In genomic region chr4:15234101-15234500, GRCh38 we compare ENCODE assay signal across 11 cellular contexts.
DNase-seq lines count a peak whose midpoint lies in the region; ATAC-seq and TF ChIP-seq lines count a peak whose summit lies in the region.
"Had no signal": no experiment of that assay in that cellular context is flagged by ENCODE, and none has a peak within 500 bp of the region (broad histone marks: within the 10 kb centered on the region; RNA-seq: fewer than 3 reads in every experiment).

No MANE protein-coding gene starts in this region.

- peak; percentile 58 for ATAC-seq in activated T-helper 17 cell treated with anti-CD3 and anti-CD28 coated beads, Interleukin-2, amount 50 U/mL, for 72 hours (replicated peaks)
- ATAC-seq in upper lobe of right lung = peak; percentile 33
- no peak for ATAC-seq in HG03354 (IDR thresholded peaks at IDR 0.05; ENCODE audit: poor library complexity, severe bottlenecking, unreplicated experiment)
- ATAC-seq in GM21737 (IDR thresholded peaks at IDR 0.05; ENCODE audit: unreplicated experiment) = no peak

- DNase-seq in activated naive CD4-positive, alpha-beta T cell treated with anti-CD3 and anti-CD28 coated beads for 36 hours = peak; percentile 40
- no peak for DNase-seq in activated naive CD4-positive, alpha-beta T cell treated with anti-CD3 and anti-CD28 coated beads, Interleukin-2, amount 50 U/mL, for 16 hours
- peak in 2 of 3 donors; percentile 6 to 20 for DNase-seq in immature natural killer cell
- DNase-seq in upper lobe of right lung = no peak
- DNase-seq in DMS 273 (lab: John Stamatoyannopoulos, UW; ENCODE audit: unreplicated experiment) = no peak
- DNase-seq: KG1, T-helper 9 cell had no signal

- H3K4me1 ChIP-seq in upper lobe of right lung = peaks cover 15% of the 10 kb centered on the region

- H3K4me3 ChIP-seq in upper lobe of right lung = no peak overlapping the region

- H3K9me3 Mint-ChIP-seq in activated naive CD4-positive, alpha-beta T cell treated with anti-CD3 and anti-CD28 coated beads for 36 hours = no peaks in the 10 kb centered on the region
- no peaks in the 10 kb centered on the region for H3K9me3 Mint-ChIP-seq in activated T-helper 17 cell treated with anti-CD3 and anti-CD28 coated beads, Interleukin-2, amount 50 U/mL, for 72 hours
- H3K9me3 Mint-ChIP-seq in immature natural killer cell = no peaks in the 10 kb centered on the region

- H3K27ac Mint-ChIP-seq in activated naive CD4-positive, alpha-beta T cell treated with anti-CD3 and anti-CD28 coated beads for 36 hours = peak overlapping the region; percentile 70
- peak overlapping the region; percentile 71 for H3K27ac Mint-ChIP-seq in activated T-helper 17 cell treated with anti-CD3 and anti-CD28 coated beads, Interleukin-2, amount 50 U/mL, for 72 hours
- H3K27ac Mint-ChIP-seq in immature natural killer cell = peak overlapping the region in 5 of 6 donors; percentile 38 to 85 (median 67)

- H3K4me3 Mint-ChIP-seq in activated naive CD4-positive, alpha-beta T cell treated with anti-CD3 and anti-CD28 coated beads for 36 hours = peak overlapping the region; percentile 46
- H3K4me3 Mint-ChIP-seq in activated T-helper 17 cell treated with anti-CD3 and anti-CD28 coated beads, Interleukin-2, amount 50 U/mL, for 72 hours = peak overlapping the region; percentile 74
- H3K4me3 Mint-ChIP-seq in immature natural killer cell = peak overlapping the region; percentile 56 to 76 (median 70)

- H3K27me3 Mint-ChIP-seq in activated naive CD4-positive, alpha-beta T cell treated with anti-CD3 and anti-CD28 coated beads for 36 hours (ENCODE audit: low read depth) = no peaks in the 10 kb centered on the region
- H3K27me3 Mint-ChIP-seq in activated T-helper 17 cell treated with anti-CD3 and anti-CD28 coated beads, Interleukin-2, amount 50 U/mL, for 72 hours = no peaks in the 10 kb centered on the region
- H3K27me3 Mint-ChIP-seq in immature natural killer cell (ENCODE audit: low read depth in 3 of 3) = peaks cover 0 to 4% (median 1%) of the 10 kb centered on the region in 3 donors

- H3K27ac ChIP-seq in upper lobe of right lung = no peak overlapping the region
- H3K27ac ChIP-seq: C4-2B had no signal

- CTCF ChIA-PET in activated naive CD4-positive, alpha-beta T cell treated with anti-CD3 and anti-CD28 coated beads for 36 hours (lab: Charles Lee) = interaction anchor here (1.0 to 9.6 kb wide), 6 partner anchors 9 to 418 kb away, joined by 3 to 134 read pairs (median 30); no protein-coding TSS in a partner anchor

- no peak for TF ChIP-seq CTCF in upper lobe of right lung (IDR thresholded peaks at IDR 0.05)

- no peaks in the 10 kb centered on the region for H3K36me3 ChIP-seq in upper lobe of right lung

- H3K27me3 ChIP-seq in upper lobe of right lung = no peaks in the 10 kb centered on the region

- peaks cover 27% of the 10 kb centered on the region for H3K4me1 Mint-ChIP-seq in activated naive CD4-positive, alpha-beta T cell treated with anti-CD3 and anti-CD28 coated beads for 36 hours (ENCODE audit: low read depth)
- peaks cover 24% of the 10 kb centered on the region for H3K4me1 Mint-ChIP-seq in activated T-helper 17 cell treated with anti-CD3 and anti-CD28 coated beads, Interleukin-2, amount 50 U/mL, for 72 hours
- H3K4me1 Mint-ChIP-seq in immature natural killer cell = peaks cover 32 to 35% of the 10 kb centered on the region in 2 donors

- H3K36me3 Mint-ChIP-seq in activated naive CD4-positive, alpha-beta T cell treated with anti-CD3 and anti-CD28 coated beads for 36 hours (ENCODE audit: low read depth) = no peaks in the 10 kb centered on the region
- no peaks in the 10 kb centered on the region for H3K36me3 Mint-ChIP-seq in activated T-helper 17 cell treated with anti-CD3 and anti-CD28 coated beads, Interleukin-2, amount 50 U/mL, for 72 hours (ENCODE audit: low read depth)
- no peaks in the 10 kb centered on the region for H3K36me3 Mint-ChIP-seq in immature natural killer cell

- H3K9me3 ChIP-seq in upper lobe of right lung = no peaks in the 10 kb centered on the region

- intact Hi-C loops in activated naive CD4-positive, alpha-beta T cell treated with anti-CD3 and anti-CD28 coated beads for 36 hours (cut with micrococcal nuclease) = loop anchor here (1.0 to 10.0 kb wide), 5 partner anchors 51 to 768 kb away; no protein-coding TSS in a partner anchor
- intact Hi-C loops in upper lobe of right lung (cut with DNase I) = no loop called here

Comparison
In these comparisons a context has a peak if more than half of its experiments do, and no peak if none do; other contexts are left out.
1. DNase-seq: peak in activated naive CD4-positive, alpha-beta T cell treated with anti-CD3 and anti-CD28 coated beads for 36 hours (single experiment) and immature natural killer cell (2 of 3); none in activated naive CD4-positive, alpha-beta T cell treated with anti-CD3 and anti-CD28 coated beads, Interleukin-2, amount 50 U/mL, for 16 hours (single experiment), upper lobe of right lung (single experiment) and DMS 273 (single experiment).
2. ATAC-seq: peak in activated T-helper 17 cell treated with anti-CD3 and anti-CD28 coated beads, Interleukin-2, amount 50 U/mL, for 72 hours (single experiment) and upper lobe of right lung (single experiment); none in HG03354 (single experiment) and GM21737 (single experiment).
3. Peak in every context shown above with its lines, with median percentiles within 50 percentile points of each other: H3K27ac Mint-ChIP-seq and H3K4me3 Mint-ChIP-seq.